In the genomic region with DNA sequence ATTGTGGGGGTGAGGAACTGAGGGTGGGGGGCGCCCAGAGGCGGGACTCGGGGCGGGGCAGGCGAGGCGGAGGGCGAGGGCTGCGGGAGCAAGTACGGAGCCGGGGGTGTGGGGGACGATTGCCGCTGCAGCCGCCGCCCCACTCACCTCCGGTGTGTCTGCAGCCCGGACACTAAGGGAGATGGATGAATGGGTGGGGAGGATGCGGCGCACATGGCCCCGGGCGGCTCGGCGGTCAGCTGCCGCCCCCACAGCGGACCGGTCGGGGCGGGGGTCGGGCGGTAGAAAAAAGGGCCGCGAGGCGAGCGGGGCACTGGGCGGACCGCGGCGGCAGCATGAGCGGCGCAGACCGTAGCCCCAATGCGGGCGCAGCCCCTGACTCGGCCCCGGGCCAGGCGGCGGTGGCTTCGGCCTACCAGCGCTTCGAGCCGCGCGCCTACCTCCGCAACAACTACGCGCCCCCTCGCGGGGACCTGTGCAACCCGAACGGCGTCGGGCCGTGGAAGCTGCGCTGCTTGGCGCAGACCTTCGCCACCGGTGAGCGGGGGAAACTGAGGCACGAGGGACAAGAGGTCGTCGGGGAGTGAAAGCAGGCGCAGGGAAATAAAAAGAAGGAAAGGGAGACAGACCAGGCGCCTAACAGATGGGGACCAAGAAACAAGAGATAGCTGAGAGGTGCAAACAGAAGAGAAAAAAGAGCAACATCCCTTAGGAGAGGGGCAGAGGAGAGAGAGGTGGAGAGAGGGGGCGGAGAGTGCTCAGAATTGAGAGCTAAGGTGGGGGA, we compare ENCODE assay signal across 1 cellular context.
TF ChIP-seq lines count a peak whose summit lies in the region.

A gene with protein sequence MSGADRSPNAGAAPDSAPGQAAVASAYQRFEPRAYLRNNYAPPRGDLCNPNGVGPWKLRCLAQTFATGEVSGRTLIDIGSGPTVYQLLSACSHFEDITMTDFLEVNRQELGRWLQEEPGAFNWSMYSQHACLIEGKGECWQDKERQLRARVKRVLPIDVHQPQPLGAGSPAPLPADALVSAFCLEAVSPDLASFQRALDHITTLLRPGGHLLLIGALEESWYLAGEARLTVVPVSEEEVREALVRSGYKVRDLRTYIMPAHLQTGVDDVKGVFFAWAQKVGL (plus strand): TSS at position 313 of the 784 bp plus-strand sequence. CDS start 23 bp downstream, at position 336.

TF ChIP-seq in WTC11, 78 proteins besides CTCF, POLR2A, EP300 and RAD21 (continued from another document):
- TF ChIP-seq, protein P1, sequence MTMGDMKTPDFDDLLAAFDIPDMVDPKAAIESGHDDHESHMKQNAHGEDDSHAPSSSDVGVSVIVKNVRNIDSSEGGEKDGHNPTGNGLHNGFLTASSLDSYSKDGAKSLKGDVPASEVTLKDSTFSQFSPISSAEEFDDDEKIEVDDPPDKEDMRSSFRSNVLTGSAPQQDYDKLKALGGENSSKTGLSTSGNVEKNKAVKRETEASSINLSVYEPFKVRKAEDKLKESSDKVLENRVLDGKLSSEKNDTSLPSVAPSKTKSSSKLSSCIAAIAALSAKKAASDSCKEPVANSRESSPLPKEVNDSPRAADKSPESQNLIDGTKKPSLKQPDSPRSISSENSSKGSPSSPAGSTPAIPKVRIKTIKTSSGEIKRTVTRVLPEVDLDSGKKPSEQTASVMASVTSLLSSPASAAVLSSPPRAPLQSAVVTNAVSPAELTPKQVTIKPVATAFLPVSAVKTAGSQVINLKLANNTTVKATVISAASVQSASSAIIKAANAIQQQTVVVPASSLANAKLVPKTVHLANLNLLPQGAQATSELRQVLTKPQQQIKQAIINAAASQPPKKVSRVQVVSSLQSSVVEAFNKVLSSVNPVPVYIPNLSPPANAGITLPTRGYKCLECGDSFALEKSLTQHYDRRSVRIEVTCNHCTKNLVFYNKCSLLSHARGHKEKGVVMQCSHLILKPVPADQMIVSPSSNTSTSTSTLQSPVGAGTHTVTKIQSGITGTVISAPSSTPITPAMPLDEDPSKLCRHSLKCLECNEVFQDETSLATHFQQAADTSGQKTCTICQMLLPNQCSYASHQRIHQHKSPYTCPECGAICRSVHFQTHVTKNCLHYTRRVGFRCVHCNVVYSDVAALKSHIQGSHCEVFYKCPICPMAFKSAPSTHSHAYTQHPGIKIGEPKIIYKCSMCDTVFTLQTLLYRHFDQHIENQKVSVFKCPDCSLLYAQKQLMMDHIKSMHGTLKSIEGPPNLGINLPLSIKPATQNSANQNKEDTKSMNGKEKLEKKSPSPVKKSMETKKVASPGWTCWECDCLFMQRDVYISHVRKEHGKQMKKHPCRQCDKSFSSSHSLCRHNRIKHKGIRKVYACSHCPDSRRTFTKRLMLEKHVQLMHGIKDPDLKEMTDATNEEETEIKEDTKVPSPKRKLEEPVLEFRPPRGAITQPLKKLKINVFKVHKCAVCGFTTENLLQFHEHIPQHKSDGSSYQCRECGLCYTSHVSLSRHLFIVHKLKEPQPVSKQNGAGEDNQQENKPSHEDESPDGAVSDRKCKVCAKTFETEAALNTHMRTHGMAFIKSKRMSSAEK (CRISPR knock-in tag; IDR thresholded peaks at IDR 0.05; ENCODE audit: borderline replicate concordance) = no peak
- TF ChIP-seq CBFB (CRISPR knock-in tag; IDR thresholded peaks at IDR 0.05; ENCODE audit: low read depth) (no peak), FOXJ3 (CRISPR knock-in tag; IDR thresholded peaks at IDR 0.05; ENCODE audit: borderline replicate concordance) (no peak), TEAD4 (CRISPR knock-in tag; IDR thresholded peaks at IDR 0.05) (no peak)
- TF ChIP-seq, protein P2, sequence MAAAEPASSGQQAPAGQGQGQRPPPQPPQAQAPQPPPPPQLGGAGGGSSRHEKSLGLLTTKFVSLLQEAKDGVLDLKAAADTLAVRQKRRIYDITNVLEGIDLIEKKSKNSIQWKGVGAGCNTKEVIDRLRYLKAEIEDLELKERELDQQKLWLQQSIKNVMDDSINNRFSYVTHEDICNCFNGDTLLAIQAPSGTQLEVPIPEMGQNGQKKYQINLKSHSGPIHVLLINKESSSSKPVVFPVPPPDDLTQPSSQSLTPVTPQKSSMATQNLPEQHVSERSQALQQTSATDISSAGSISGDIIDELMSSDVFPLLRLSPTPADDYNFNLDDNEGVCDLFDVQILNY (CRISPR knock-in tag; IDR thresholded peaks at IDR 0.05) = peak; percentile 53; the same call in 1 of the 2 replicates
- TF ChIP-seq, protein P3, sequence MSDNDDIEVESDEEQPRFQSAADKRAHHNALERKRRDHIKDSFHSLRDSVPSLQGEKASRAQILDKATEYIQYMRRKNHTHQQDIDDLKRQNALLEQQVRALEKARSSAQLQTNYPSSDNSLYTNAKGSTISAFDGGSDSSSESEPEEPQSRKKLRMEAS (CRISPR knock-in tag; IDR thresholded peaks at IDR 0.05) = peak; percentile 62; the same call in 1 of the 2 replicates
